In the genomic region with DNA sequence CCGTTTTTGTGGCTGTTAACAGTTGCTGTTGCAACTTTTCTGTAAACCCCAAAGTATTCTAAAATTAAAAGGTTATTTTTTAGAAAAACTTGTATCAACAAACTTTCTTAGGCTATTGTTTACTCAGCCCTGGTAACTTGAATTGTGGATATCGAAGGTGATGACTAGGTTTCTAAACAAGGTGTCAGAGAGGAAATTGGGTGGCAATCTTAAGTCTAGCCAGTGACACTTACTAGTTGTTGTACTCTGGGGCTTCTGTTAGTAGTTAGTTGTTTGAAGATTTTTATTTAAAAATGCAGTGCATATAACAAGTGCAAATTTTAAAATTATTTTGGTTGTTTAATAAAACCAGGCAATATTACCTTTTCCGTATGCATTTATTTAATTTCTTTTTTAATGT, we compare ENCODE assay signal across 8 cellular contexts. TPM values are rescaled to one million over a fixed set of nuclear protein-coding genes. Genes with fewer than 3 reads are reported as not detected.
A peak's percentile ranks its signal among the peaks of the same experiment; 100 is the strongest.
DNase-seq lines count a peak whose midpoint lies in the region; ATAC-seq and TF ChIP-seq lines count a peak whose summit lies in the region.

No MANE protein-coding gene starts in this region.

- H3K9me3 ChIP-seq in hepatocyte (ENCODE audit: low read depth): no peaks in the 10 kb centered on the region

- H3K4me3 Mint-ChIP-seq in GM23338: peak overlapping the region; percentile 96

- H3K4me3 ChIP-seq in ACC112 (ENCODE audit: low read depth, low read length): peak overlapping the region; percentile 85
- peak overlapping the region; percentile 73 for H3K4me3 ChIP-seq in GM23338
- peak overlapping the region; percentile 38 for H3K4me3 ChIP-seq in hepatocyte

- H3K27ac ChIP-seq in ACC112 (ENCODE audit: low read depth, low read length) (peak overlapping the region; percentile 13; the same call in 1 of the 2 replicates), GM23338 (ENCODE audit: low read depth) (no peak overlapping the region), VCaP (peak overlapping the region; percentile 89), hepatocyte (no peak overlapping the region)

- H3K27me3 ChIP-seq in ACC112 (ENCODE audit: insufficient read depth, low read length): no peaks in the 10 kb centered on the region
- no peaks in the 10 kb centered on the region for H3K27me3 ChIP-seq in GM23338 (ENCODE audit: insufficient read depth)
- H3K27me3 ChIP-seq in hepatocyte: no peaks in the 10 kb centered on the region

- H3K4me2 ChIP-seq in GM23338 (peak overlapping the region; percentile 81), hepatocyte (peak overlapping the region; percentile 79)

- ATAC-seq in GM23338 (no peak), HG03520 (IDR thresholded peaks at IDR 0.05; ENCODE audit: unreplicated experiment) (no peak)

- H3K27me3 Mint-ChIP-seq in GM23338 (ENCODE audit: insufficient read depth, low read depth, poor library complexity): peaks cover 2% of the 10 kb centered on the region

- no peaks in the 10 kb centered on the region; the same call in 2 of the 3 replicates for H3K9me3 Mint-ChIP-seq in GM23338

- DNase-seq in GM23338 (ENCODE audit: low spot score) (no peak), hepatocyte (ENCODE audit: low spot score) (no peak), NCI-H146 treated with DMSO at 0.1 percent for 48 hours (lab: John Stamatoyannopoulos, UW; ENCODE audit: unreplicated experiment) (no peak), SW480 (ENCODE audit: low spot score) (no peak), AG20443 (ENCODE audit: low spot score) (no peak)

- H3K4me1 ChIP-seq in ACC112 (ENCODE audit: control insufficient read depth, insufficient read depth, low read length, unreplicated experiment): peaks cover 9% of the 10 kb centered on the region
- H3K4me1 ChIP-seq in GM23338 (ENCODE audit: insufficient read depth): peaks cover 18% of the 10 kb centered on the region
- H3K4me1 ChIP-seq in hepatocyte (ENCODE audit: insufficient read depth): peaks cover 4% of the 10 kb centered on the region

- no peak overlapping the region for H3K27ac Mint-ChIP-seq in GM23338

- TF ChIP-seq CTCF in GM23338 (conservative IDR thresholded peaks at IDR 0.05; ENCODE audit: low read depth in 2 of 2) (no peak), VCaP (conservative IDR thresholded peaks at IDR 0.05) (no peak), hepatocyte (IDR thresholded peaks at IDR 0.05; ENCODE audit: poor library complexity) (no peak)

- H2AFZ ChIP-seq in ACC112 (ENCODE audit: low read length, unreplicated experiment) (no peak overlapping the region), GM23338 (no peak overlapping the region), hepatocyte (peak overlapping the region; percentile 50)

- H3K36me3 ChIP-seq in ACC112 (ENCODE audit: insufficient read depth, low read length) (0 out of 2 replicates have a peak, but pooled peaks cover 4% of the 10 kb centered on the region), GM23338 (ENCODE audit: insufficient read depth) (no peaks in the 10 kb centered on the region), hepatocyte (replicated peaks; ENCODE audit: insufficient read depth, low read depth) (no peaks in the 10 kb centered on the region)

- H3K79me2 ChIP-seq in ACC112 (ENCODE audit: control insufficient read depth, insufficient read depth, low read length, unreplicated experiment) (peaks cover 61% of the 10 kb centered on the region), GM23338 (replicated peaks; ENCODE audit: insufficient read depth) (peaks cover 61% of the 10 kb centered on the region), hepatocyte (peaks cover 55% of the 10 kb centered on the region)

- 14% methylated on average over 3 of the region's 3 CpGs for WGBS in hepatocyte (ENCODE audit: low lambda C conversion rate, missing lambda C conversion rate)

- H3K9me2 ChIP-seq in GM23338 (ENCODE audit: insufficient read depth) (no peaks in the 10 kb centered on the region), hepatocyte (replicated peaks; ENCODE audit: insufficient read depth) (no peaks in the 10 kb centered on the region)

- H3F3A ChIP-seq in GM23338 (replicated peaks; ENCODE audit: low read depth): peaks cover 4% of the 10 kb centered on the region; the same call in 1 of the 2 replicates

- H4K20me1 ChIP-seq in GM23338 (replicated peaks; ENCODE audit: insufficient read depth) (peaks cover 29% of the 10 kb centered on the region), hepatocyte (ENCODE audit: insufficient read depth, poor library complexity, severe bottlenecking) (no peaks in the 10 kb centered on the region)

- H3K4me1 Mint-ChIP-seq in GM23338: peaks cover 40% of the 10 kb centered on the region

- H3K36me3 Mint-ChIP-seq in GM23338 (ENCODE audit: low read depth): no peaks in the 10 kb centered on the region

TF ChIP-seq in GM23338, 12 proteins besides CTCF, POLR2A, EP300 and RAD21:
- TF ChIP-seq EZH2phosphoT487 (IDR thresholded peaks at IDR 0.05; ENCODE audit: unreplicated experiment) (no peak), JUNB (IDR thresholded peaks at IDR 0.05; ENCODE audit: unreplicated experiment) (no peak)

RNA-seq across cellular contexts. Expression of gene KIF11, which starts 1.3 kb away (rescaled TPM):
- 50.3 and 56.7 TPM in 2 replicates for total RNA-seq in GM23338 (2014; rRNA removed; shearing (Covaris generic))
- polyA plus RNA-seq in GM23338 (2016; fragmentation: Nextera tagmentation; extraction: Ambion mirVana) (22.1 and 26.1 TPM in 2 replicates), hepatocyte (3.2 and 5.1 TPM in 2 replicates)
- 7.9 and 9.2 TPM in 2 replicates for total RNA-seq in hepatocyte

RNA-seq across cellular contexts. Expression of gene IDE, which starts 20.3 kb away (rescaled TPM):
- 35.5 and 36.3 TPM in 2 replicates for total RNA-seq in GM23338 (2014; rRNA removed; shearing (Covaris generic))
- polyA plus RNA-seq in GM23338 (2016; fragmentation: Nextera tagmentation; extraction: Ambion mirVana) (12.3 and 12.9 TPM in 2 replicates), hepatocyte (15.1 and 16.6 TPM in 2 replicates)
- 35.9 and 39.7 TPM in 2 replicates for total RNA-seq in hepatocyte

Comparison
In these comparisons a context has a peak if more than half of its experiments do, and no peak if none do; other contexts are left out.
1. H3K27ac ChIP-seq: peak in ACC112 (single experiment) and VCaP (single experiment); none in GM23338 (single experiment) and hepatocyte (single experiment).
2. Peak in every context shown above with its lines, with median percentiles within 50 percentile points of each other: H3K4me3 ChIP-seq.